8 cellular contexts compared by ENCODE assay signal in genomic region chr6:33711140-33712129, GRCh38. TPM values are rescaled to one million over a fixed set of nuclear protein-coding genes. Genes with fewer than 3 reads are reported as not detected.
DNase-seq lines count a peak whose midpoint lies in the region; ATAC-seq and TF ChIP-seq lines count a peak whose summit lies in the region.

TSS of gene UQCC2 (minus strand) at chr6:33711700. CDS start at chr6:33711686, 14 bp downstream.

- DNase-seq in DMS 273 (lab: John Stamatoyannopoulos, UW; ENCODE audit: unreplicated experiment) (peak; percentile 99), IMR-90 (peak; percentile 95), OCI-LY7 (ENCODE audit: low spot score) (peak; percentile 99), activated T-cell treated with anti-CD3 and anti-CD28 coated beads for 1 hour (ENCODE audit: low read depth) (peak; percentile 97), epidermal melanocyte (ENCODE audit: insufficient read length, low spot score) (peak; percentile 92)
- DNase-seq in stimulated activated CD8-positive, alpha-beta memory T cell treated with anti-CD3 and anti-CD28 coated beads, Interleukin-4, amount 100 ng/mL, for 1 hour (ENCODE audit: low read depth in 2 of 2, low spot score in 1 of 2) = peak; percentile 90 to 97

- peak within 1 kb of the TSS; percentile 95 for H2BK5ac ChIP-seq in IMR-90 (ENCODE audit: low read depth, low read length, poor library complexity, severe bottlenecking)

- TF ChIP-seq CTCF in IMR-90 (conservative IDR thresholded peaks at IDR 0.05; ENCODE audit: low read depth, low read length) (peak; percentile 90), OCI-LY7 (conservative IDR thresholded peaks at IDR 0.05; ENCODE audit: low read length) (peak; percentile 80)

- H3K9ac ChIP-seq in IMR-90 (ENCODE audit: low read depth, low read length) = peak within 1 kb of the TSS; percentile 94

- BruUV-seq in IMR-90 (replicated peaks; lab: Mats Ljungman, UMichigan) (no TSS peak), OCI-LY7 (replicated peaks; lab: Mats Ljungman, UMichigan) (no TSS peak)

- H3K56ac ChIP-seq in IMR-90 (ENCODE audit: extremely low read depth, insufficient read depth, low read length) = peak within 1 kb of the TSS; percentile 99

- H4K91ac ChIP-seq in IMR-90 (ENCODE audit: insufficient read depth, low read depth, low read length) = peak within 1 kb of the TSS; percentile 98

- H2AK5ac ChIP-seq in IMR-90 (ENCODE audit: low read depth, low read length) = peak within 1 kb of the TSS; percentile 76

- H3K23ac ChIP-seq in IMR-90 (ENCODE audit: low read depth, low read length) = peak within 1 kb of the TSS; percentile 97

- peaks cover 20% of the 10 kb centered on the region for H3K79me2 ChIP-seq in OCI-LY7 (ENCODE audit: insufficient read depth, low read depth, low read length)

- peaks cover 5% of the 10 kb centered on the region for H3K4me1 ChIP-seq in IMR-90 (ENCODE audit: control insufficient read depth, insufficient read depth, low read length)
- H3K4me1 ChIP-seq in OCI-LY7 (ENCODE audit: insufficient read depth, low read length, poor library complexity, severe bottlenecking) = peaks cover 30% of the 10 kb centered on the region
- H3K4me1 ChIP-seq in mononuclear cell (ENCODE audit: insufficient read depth, low read length) = peaks cover 22% of the 10 kb centered on the region

- peak within 1 kb of the TSS; percentile 95 for H2BK120ac ChIP-seq in IMR-90 (ENCODE audit: low read depth, low read length)

- H3K9me3 ChIP-seq in IMR-90 (ENCODE audit: control insufficient read depth, insufficient read depth, low read length) (no peaks in the 10 kb centered on the region), OCI-LY7 (ENCODE audit: low read length) (no peaks in the 10 kb centered on the region), mononuclear cell (ENCODE audit: low read depth, low read length) (no peaks in the 10 kb centered on the region)

- intact Hi-C loops in IMR-90 (cut with micrococcal nuclease) = loop anchor here (1.0 to 2.0 kb wide), 4 partner anchors 51 to 443 kb away; no protein-coding TSS in a partner anchor
- intact Hi-C loops in OCI-LY7 (cut with micrococcal nuclease; ENCODE audit: unreplicated experiment) = loop anchor here (5.0 kb wide), 2 partner anchors 51 to 321 kb away; no protein-coding TSS in a partner anchor

- ATAC-seq in GM21526 (IDR thresholded peaks at IDR 0.05; ENCODE audit: low FRiP score, unreplicated experiment) = peak; percentile 70
- peak; percentile 99 for ATAC-seq in IMR-90 (ENCODE audit: low read depth)

- peak within 1 kb of the TSS; percentile 69 for H3K4me2 ChIP-seq in IMR-90 (ENCODE audit: low read depth, low read length)
- peak within 1 kb of the TSS; percentile 97 for H3K4me2 ChIP-seq in OCI-LY7 (ENCODE audit: low read length)

- H3K4ac ChIP-seq in IMR-90 (ENCODE audit: low read depth, low read length) = peak within 1 kb of the TSS; percentile 99

- H2AFZ ChIP-seq in IMR-90 (replicated peaks; ENCODE audit: low read length, poor library complexity) (peak within 1 kb of the TSS; percentile 99), OCI-LY7 (ENCODE audit: low read length) (peak within 1 kb of the TSS; percentile 96)

- peak within 1 kb of the TSS; percentile 70 for H4K5ac ChIP-seq in IMR-90 (ENCODE audit: low read depth, low read length)

- TF ChIP-seq POLR2A in IMR-90 (IDR thresholded peaks at IDR 0.05; ENCODE audit: low read depth, low read length) = peak; percentile 95

- peak; percentile 86 for TF ChIP-seq RAD21 in IMR-90 (IDR thresholded peaks at IDR 0.05; ENCODE audit: low read length)

- H3K14ac ChIP-seq in IMR-90 (replicated peaks; ENCODE audit: low read depth, low read length) = peak within 1 kb of the TSS; percentile 99

- H3K27ac ChIP-seq in IMR-90 (ENCODE audit: insufficient read depth, low read length) (peak within 1 kb of the TSS; percentile 95), OCI-LY7 (ENCODE audit: low read depth, low read length, poor library complexity, severe bottlenecking) (peak within 1 kb of the TSS; percentile 76)

- H3K27me3 ChIP-seq in IMR-90 (ENCODE audit: control insufficient read depth, insufficient read depth, low read length) (peaks cover 5% of the 10 kb centered on the region; the same call in 1 of the 2 replicates), mononuclear cell (ENCODE audit: insufficient read depth, low read length) (no peaks in the 10 kb centered on the region)

- dilution Hi-C loops in IMR-90 (cut with HindIII; ENCODE audit: low sequenced_read_pairs, unreplicated experiment) = no loop called here

- no peak within 1 kb of the TSS; the same call in 2 of the 3 replicates for H2BK15ac ChIP-seq in IMR-90 (ENCODE audit: low read depth, low read length)

- peaks cover 17 to 39% of the 10 kb centered on the region in 2 experiments for H3K79me1 ChIP-seq in IMR-90 (ENCODE audit: low read depth in 1 of 2, low read length in 2 of 2)

- CTCF ChIA-PET in IMR-90 (lab: Yijun Ruan, JAX) (interaction anchor here (0.5 to 2.1 kb wide), 16 partner anchors 11 to 444 kb away, joined by 3 to 11 read pairs (median 4); no protein-coding TSS in a partner anchor), OCI-LY7 (lab: Charles Lee; ENCODE audit: unreplicated experiment) (interaction anchor here (0.6 to 2.0 kb wide), 13 partner anchors 8 to 986 kb away, joined by 3 to 12 read pairs (median 3); partner anchors contain the start of gene BAK1)

- H3K36me3 ChIP-seq in IMR-90 (ENCODE audit: control insufficient read depth, insufficient read depth, low read length) (peaks cover 8% of the 10 kb centered on the region), OCI-LY7 (ENCODE audit: insufficient read depth, low read length) (peaks cover 40% of the 10 kb centered on the region)

- H4K8ac ChIP-seq in IMR-90 (ENCODE audit: low read depth in 2 of 2, low read length in 2 of 2) = peak within 1 kb of the TSS; percentile 85 to 99

- peak within 1 kb of the TSS; percentile 89 for H2AK9ac ChIP-seq in IMR-90 (replicated peaks; ENCODE audit: low read depth, low read length, poor library complexity)

- H4K20me1 ChIP-seq in IMR-90 (ENCODE audit: insufficient read depth, low read length) (no peaks in the 10 kb centered on the region), OCI-LY7 (ENCODE audit: insufficient read depth, low read length) (no peaks in the 10 kb centered on the region)

- H3K9me2 ChIP-seq in OCI-LY7 (ENCODE audit: insufficient read depth, low read length) = no peaks in the 10 kb centered on the region

- H3K4me3 ChIP-seq in IMR-90 (ENCODE audit: insufficient read depth, low read depth, low read length) (peak within 1 kb of the TSS; percentile 73), OCI-LY7 (ENCODE audit: low read depth, low read length, poor library complexity, severe bottlenecking) (peak within 1 kb of the TSS; percentile 76), mononuclear cell (ENCODE audit: low read length) (peak within 1 kb of the TSS; percentile 89)

- peak within 1 kb of the TSS; percentile 67; the same call in 1 of the 2 replicates for H3K18ac ChIP-seq in IMR-90 (ENCODE audit: low read depth, low read length)

- peaks cover 8% of the 10 kb centered on the region for H3K9me1 ChIP-seq in IMR-90 (ENCODE audit: insufficient read depth, low read length)

- POLR2A ChIA-PET in IMR-90 (lab: Charles Lee; ENCODE audit: unreplicated experiment) (interaction anchor here (0.5 to 1.2 kb wide), 8 partner anchors 11 to 522 kb away, joined by 3 to 7 read pairs (median 3); no protein-coding TSS in a partner anchor), OCI-LY7 (lab: Charles Lee) (interaction anchor here (0.6 to 1.7 kb wide), 26 partner anchors 9 to 440 kb away, joined by 3 to 8 read pairs (median 3); partner anchors contain the start of genes BAK1, RPS18, VPS52 and ZBTB9)

- WGBS in IMR-90 (ENCODE audit: extremely low coverage in 2 of 2, insufficient read length in 1 of 2), 2 experiments = 3% methylated on average over 21 of the region's 73 CpGs; no CpG with 5 or more reads in 1 of the 2 experiments

- in situ Hi-C loops in IMR-90 (cut with MboI; ENCODE audit: low sequenced_read_pairs) = loop anchor here (10.0 kb wide), 1 partner anchor 443 kb away; no protein-coding TSS in a partner anchor

- H2BK20ac ChIP-seq in IMR-90 (ENCODE audit: low read depth, low read length) = no peak within 1 kb of the TSS

TF ChIP-seq in IMR-90, 13 proteins besides CTCF, POLR2A, EP300 and RAD21:
- TF ChIP-seq BHLHE40 (IDR thresholded peaks at IDR 0.05; ENCODE audit: low read depth, low read length) = peak; percentile 97
- no peak for TF ChIP-seq RCOR1 (IDR thresholded peaks at IDR 0.05; ENCODE audit: insufficient replicate concordance, low read length)
- peak; percentile 59 for TF ChIP-seq SMC3 (IDR thresholded peaks at IDR 0.05; ENCODE audit: low read depth, low read length)
- TF ChIP-seq MXI1 (IDR thresholded peaks at IDR 0.05; ENCODE audit: borderline replicate concordance, low read depth, low read length) = peak; percentile 70; the same call in 1 of the 2 replicates
- no peak for TF ChIP-seq MAFK (IDR thresholded peaks at IDR 0.05; ENCODE audit: low read depth, low read length)
- peak; percentile 88 for TF ChIP-seq USF2 (IDR thresholded peaks at IDR 0.05; ENCODE audit: low read depth, low read length)
- TF ChIP-seq MAZ (IDR thresholded peaks at IDR 0.05; ENCODE audit: borderline replicate concordance, low read depth, low read length) = peak; percentile 46; the same call in 1 of the 2 replicates

RNA-seq across cellular contexts. Expression of gene UQCC2, which starts in this region (rescaled TPM):
- total RNA-seq in IMR-90 (2012; rRNA removed) = 13.8 and 23.1 TPM in 2 replicates
- polyA plus RNA-seq in IMR-90 (2012; rRNA removed) = 34.5 and 44.5 TPM in 2 replicates
- 28.0 and 38.5 TPM in 2 replicates for polyA plus RNA-seq in IMR-90 (2012; cell fraction: cytosol; rRNA removed)
- 18.4 and 25.0 TPM in 2 replicates for polyA plus RNA-seq in IMR-90 (2012; cell fraction: nucleus; rRNA removed; ENCODE audit: low replicate concordance)
- total RNA-seq in OCI-LY7 (2014; rRNA removed; shearing (Covaris generic)) = 64.9 and 82.1 TPM in 2 replicates
- 85.3 and 88.2 TPM in 2 replicates for total RNA-seq in OCI-LY7 (2022)
- total RNA-seq in mononuclear cell = 2.4 TPM

Comparison
In these comparisons a context has a peak if more than half of its experiments do, and no peak if none do; other contexts are left out.
1. Peak in every context shown above with its lines: DNase-seq, ATAC-seq, H3K4me3 ChIP-seq and H3K27ac ChIP-seq.